11 cellular contexts compared by ENCODE assay signal in the genomic region with DNA sequence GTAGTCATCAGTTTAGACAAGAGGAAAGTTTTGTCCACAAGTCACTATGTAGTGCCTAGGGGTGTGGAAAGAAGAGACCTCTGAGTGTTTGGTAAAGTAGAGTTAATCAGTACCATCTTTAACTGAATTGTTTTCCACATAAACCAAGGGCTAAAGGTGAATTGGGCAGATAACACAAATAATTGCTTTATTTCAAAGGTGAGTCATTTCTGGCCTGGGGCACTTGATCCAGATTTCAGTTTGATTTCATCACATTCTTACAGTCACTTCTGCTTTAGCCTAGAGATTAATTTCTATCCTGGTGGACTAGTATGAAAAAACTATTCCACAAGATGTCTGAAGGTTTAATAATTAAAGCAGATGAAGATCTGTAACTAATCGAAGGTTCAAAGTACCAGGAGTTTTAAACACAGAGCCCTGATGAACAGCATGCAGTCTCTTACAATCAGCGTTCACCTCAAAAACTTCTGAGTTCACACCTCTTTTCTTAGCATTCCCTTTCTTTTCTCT.
DNase-seq lines count a peak whose midpoint lies in the region; ATAC-seq, FAIRE-seq and TF ChIP-seq lines count a peak whose summit lies in the region.
"Had no signal": no experiment of that assay in that cellular context is flagged by ENCODE, and none has a peak within 500 bp of the region (broad histone marks: within the 10 kb centered on the region; RNA-seq: fewer than 3 reads in every experiment).

No MANE protein-coding gene starts in this region.

- H3K4me3 ChIP-seq in RWPE2 (ENCODE audit: severe bottlenecking) (no peak overlapping the region), fibroblast of the aortic adventitia (ENCODE audit: low read depth, low read length) (no peak overlapping the region)
- H3K4me3 ChIP-seq: esophagus muscularis mucosa had no signal

- peaks cover 57% of the 10 kb centered on the region for H3K4me1 ChIP-seq in RWPE2 (ENCODE audit: insufficient read depth, poor library complexity, severe bottlenecking)

- TF ChIP-seq CTCF in RWPE2 (IDR thresholded peaks at IDR 0.05; ENCODE audit: poor library complexity, severe bottlenecking) (no peak), fibroblast of the aortic adventitia (IDR thresholded peaks at IDR 0.05; ENCODE audit: insufficient read depth, low read length) (no peak)

- H3K27ac ChIP-seq in RWPE2 (ENCODE audit: poor library complexity, severe bottlenecking) = peak overlapping the region; percentile 66
- H3K27ac ChIP-seq: esophagus muscularis mucosa had no signal

- FAIRE-seq in H54 (lab: Jason Lieb, UNC) = peak; percentile 86

- ATAC-seq in RWPE2 (ENCODE audit: low read depth) (peak; percentile 38), GM21390 (IDR thresholded peaks at IDR 0.05; ENCODE audit: unreplicated experiment) (no peak), HG03378 (IDR thresholded peaks at IDR 0.05; ENCODE audit: unreplicated experiment) (no peak)
- ATAC-seq: activated CD8-positive, alpha-beta T cell treated with anti-CD3 and anti-CD28 coated beads, Interleukin-2, amount 10 ng/mL, durations not matched to agents 7 days and 5 days; sciatic nerve had no signal

- TF ChIP-seq POLR2A in H54 (IDR thresholded peaks at IDR 0.05; ENCODE audit: low read depth, low read length) = no peak

- no peaks in the 10 kb centered on the region for H3K36me3 ChIP-seq in RWPE2 (ENCODE audit: low read depth)
- H3K36me3 ChIP-seq: esophagus muscularis mucosa had no signal

- DNase-seq in H54 (ENCODE audit: insufficient read length, low spot score) (peak; percentile 1), RWPE2 (ENCODE audit: low spot score) (no peak), fibroblast of the aortic adventitia (ENCODE audit: low read depth) (peak; percentile 92), NCI-H526 treated with DMSO at 0.1 percent for 48 hours (lab: John Stamatoyannopoulos, UW) (no peak)
- no peak for DNase-seq in activated T-cell treated with anti-CD3 and anti-CD28 coated beads, Interleukin-2, amount 50 U/mL, for 48 hours
- DNase-seq: activated CD8-positive, alpha-beta T cell treated with anti-CD3 and anti-CD28 coated beads, Interleukin-2, amount 10 ng/mL, durations not matched to agents 7 days and 5 days; NCI-H2107 had no signal

- no peaks in the 10 kb centered on the region for H3K9me3 ChIP-seq in RWPE2 (ENCODE audit: severe bottlenecking)
- H3K9me3 ChIP-seq: esophagus muscularis mucosa had no signal

- no peaks in the 10 kb centered on the region for H3K27me3 ChIP-seq in RWPE2 (ENCODE audit: insufficient read depth, poor library complexity, severe bottlenecking)
- H3K27me3 ChIP-seq: esophagus muscularis mucosa had no signal

Comparison
In these comparisons a context has a peak if more than half of its experiments do, and no peak if none do; other contexts are left out.
1. DNase-seq: peak in H54 (single experiment) and fibroblast of the aortic adventitia (single experiment); none in RWPE2 (single experiment), activated T-cell treated with anti-CD3 and anti-CD28 coated beads, Interleukin-2, amount 50 U/mL, for 48 hours (0 of 2) and NCI-H526 treated with DMSO at 0.1 percent for 48 hours (single experiment).